Comparison of ENCODE assay signal across 9 cellular contexts in genomic region chr6:116969211-116969863, GRCh38.
DNase-seq lines count a peak whose midpoint lies in the region; ATAC-seq, FAIRE-seq and TF ChIP-seq lines count a peak whose summit lies in the region.
"Had no signal": no experiment of that assay in that cellular context is flagged by ENCODE, and none has a peak within 500 bp of the region (broad histone marks: within the 10 kb centered on the region; RNA-seq: fewer than 3 reads in every experiment).

No MANE protein-coding gene starts in this region.

- peak; percentile 68 for FAIRE-seq in kidney (lab: Jason Lieb, UNC)

- no peaks in the 10 kb centered on the region for H3K4me1 Mint-ChIP-seq in T-helper 17 cell

- no peak overlapping the region for H3K4me3 ChIP-seq in ascending aorta
- no peak overlapping the region for H3K4me3 ChIP-seq in kidney (ENCODE audit: low read length in 2 of 2)
- H3K4me3 ChIP-seq in upper lobe of right lung: no peak overlapping the region

- ATAC-seq in GM19043 (IDR thresholded peaks at IDR 0.05; ENCODE audit: low read depth, unreplicated experiment): peak; percentile 77
- ATAC-seq in HG03135 (IDR thresholded peaks at IDR 0.05; ENCODE audit: unreplicated experiment): peak; percentile 83
- ATAC-seq in upper lobe of right lung: peak; percentile 74
- ATAC-seq in T-helper 17 cell: no peak

- H3K27me3 Mint-ChIP-seq in T-helper 17 cell: peaks cover 18% of the 10 kb centered on the region

- DNase-seq in DMS153 treated with DMSO at 0.1 percent for 48 hours (lab: John Stamatoyannopoulos, UW; ENCODE audit: unreplicated experiment) (peak; percentile 64), NCI-H2171 (lab: John Stamatoyannopoulos, UW) (peak; percentile 44), ascending aorta (ENCODE audit: low spot score in 2 of 2) (no peak), kidney (no peak), upper lobe of right lung (no peak), T-helper 17 cell (no peak)
- DNase-seq: activated T-cell treated with anti-CD3 and anti-CD28 coated beads, Interleukin-2, amount 50 U/mL, for 4 hours had no signal

- H3K4me1 ChIP-seq in ascending aorta (no peaks in the 10 kb centered on the region), kidney (ENCODE audit: control insufficient read depth in 1 of 2, insufficient read depth in 1 of 2, low read depth in 1 of 2, low read length in 2 of 2) (no peaks in the 10 kb centered on the region), upper lobe of right lung (no peaks in the 10 kb centered on the region)

- H3K36me3 ChIP-seq in ascending aorta: no peaks in the 10 kb centered on the region
- H3K36me3 ChIP-seq in kidney (ENCODE audit: control insufficient read depth in 1 of 2, insufficient read depth in 2 of 2, low read length in 2 of 2): no peaks in the 10 kb centered on the region
- no peaks in the 10 kb centered on the region for H3K36me3 ChIP-seq in upper lobe of right lung

- no peak overlapping the region for H3K27ac ChIP-seq in ascending aorta
- H3K27ac ChIP-seq in kidney (ENCODE audit: low read depth in 2 of 2, low read length in 2 of 2): no peak overlapping the region
- H3K27ac ChIP-seq in upper lobe of right lung: no peak overlapping the region

- H3K27ac Mint-ChIP-seq in T-helper 17 cell: no peak overlapping the region

- TF ChIP-seq CTCF in ascending aorta (IDR thresholded peaks at IDR 0.05) (peak in 2 of 3 experiments; percentile 21 to 46), kidney (IDR thresholded peaks at IDR 0.05; ENCODE audit: borderline replicate concordance, extremely low read depth, insufficient read depth) (peak; percentile 64), upper lobe of right lung (IDR thresholded peaks at IDR 0.05) (peak; percentile 64)

- H3K9me3 ChIP-seq in ascending aorta (no peaks in the 10 kb centered on the region), kidney (ENCODE audit: control insufficient read depth in 1 of 2, low read length in 2 of 2) (no peaks in the 10 kb centered on the region), upper lobe of right lung (no peaks in the 10 kb centered on the region), T-helper 17 cell (ENCODE audit: control insufficient read depth, low read length, poor library complexity, severe bottlenecking) (no peaks in the 10 kb centered on the region)

- intact Hi-C loops in ascending aorta (cut with DNase I) (no loop called here), kidney (cut with DNase I) (no loop called here), upper lobe of right lung (cut with DNase I) (no loop called here)

- H3K9ac ChIP-seq in kidney (ENCODE audit: low read length in 2 of 2): no peak overlapping the region

- H3K4me3 Mint-ChIP-seq in T-helper 17 cell: no peak overlapping the region
- H3K4me3 Mint-ChIP-seq: activated T-cell treated with anti-CD3 and anti-CD28 coated beads, Interleukin-2, amount 50 U/mL, for 4 hours had no signal

- no peaks in the 10 kb centered on the region for H3K36me3 Mint-ChIP-seq in T-helper 17 cell (ENCODE audit: low read depth)

- H3K27me3 ChIP-seq in ascending aorta: no peaks in the 10 kb centered on the region
- peaks cover 12% of the 10 kb centered on the region for H3K27me3 ChIP-seq in upper lobe of right lung

Comparison
In these comparisons a context has a peak if more than half of its experiments do, and no peak if none do; other contexts are left out.
1. DNase-seq: peak in DMS153 treated with DMSO at 0.1 percent for 48 hours (single experiment) and NCI-H2171 (single experiment); none in ascending aorta (0 of 2), kidney (single experiment), upper lobe of right lung (single experiment) and T-helper 17 cell (0 of 3).
2. Peak in every context shown above with its lines, with median percentiles within 50 percentile points of each other: CTCF ChIP-seq.